ENCODE assay signal across 28 cellular contexts in the genomic region with DNA sequence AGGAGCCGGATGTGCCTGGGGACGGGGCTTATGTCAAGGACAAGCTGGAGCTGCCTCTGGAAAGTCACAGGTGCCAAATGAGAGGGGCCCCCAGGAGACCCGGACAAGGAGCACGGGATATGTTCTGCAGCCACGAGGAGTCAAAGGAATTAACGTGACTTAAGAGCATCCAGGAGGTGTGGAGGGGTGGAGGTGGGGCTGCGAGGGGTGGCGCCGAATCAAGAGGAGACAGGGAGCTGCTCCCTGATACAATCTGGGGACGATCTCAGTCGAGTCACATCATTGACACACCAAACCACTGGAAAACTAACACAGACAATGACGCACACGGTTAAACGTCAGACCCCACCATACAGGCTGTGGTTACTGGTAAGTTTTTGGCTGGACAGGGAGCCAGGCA. TPM values are rescaled to one million over a fixed set of nuclear protein-coding genes. Genes with fewer than 3 reads are reported as not detected.
DNase-seq lines count a peak whose midpoint lies in the region; ATAC-seq, FAIRE-seq and TF ChIP-seq lines count a peak whose summit lies in the region.
"Had no signal": no experiment of that assay in that cellular context is flagged by ENCODE, and none has a peak within 500 bp of the region (broad histone marks: within the 10 kb centered on the region; RNA-seq: fewer than 3 reads in every experiment).

No MANE protein-coding gene starts in this region.

- H3K4me1 ChIP-seq in right cardiac atrium (ENCODE audit: control insufficient read depth, insufficient read depth, low read length) (peaks cover 9% of the 10 kb centered on the region), spleen (peaks cover 0 to 8% (median 0%) of the 10 kb centered on the region in 6 donors), suprapubic skin (no peaks in the 10 kb centered on the region)
- H3K4me1 ChIP-seq: Caco-2 had no signal

- peaks cover 0 to 61% (median 32%) of the 10 kb centered on the region in 6 donors for H3K36me3 ChIP-seq in spleen
- peaks cover 27% of the 10 kb centered on the region for H3K36me3 ChIP-seq in suprapubic skin

- peaks cover 53% of the 10 kb centered on the region for H3K36me3 Mint-ChIP-seq in activated T-helper 17 cell treated with anti-CD3 and anti-CD28 coated beads, Interleukin-2, amount 50 U/mL, for 72 hours (ENCODE audit: low read depth)
- peaks cover 27% of the 10 kb centered on the region for H3K36me3 Mint-ChIP-seq in activated CD4-positive, alpha-beta T cell treated with anti-CD3 and anti-CD28 coated beads, Interleukin-2, amount 10 ng/mL, durations not matched to agents 24 days and 14 days (ENCODE audit: low read depth)

- H3K9me3 ChIP-seq in right cardiac atrium (ENCODE audit: control insufficient read depth, low read length), result no peaks in the 10 kb centered on the region
- H3K9me3 ChIP-seq in spleen, result no peaks in the 10 kb centered on the region
- no peaks in the 10 kb centered on the region for H3K9me3 ChIP-seq in suprapubic skin
- H3K9me3 ChIP-seq: Caco-2, MG63, stomach, transverse colon had no signal

- ATAC-seq in activated T-helper 17 cell treated with anti-CD3 and anti-CD28 coated beads, Interleukin-2, amount 50 U/mL, for 72 hours (replicated peaks), result no peak
- ATAC-seq in right cardiac atrium, result peak in 1 of 2 donors; percentile 42

- H3K4me3 Mint-ChIP-seq in activated T-helper 17 cell treated with anti-CD3 and anti-CD28 coated beads, Interleukin-2, amount 50 U/mL, for 72 hours, result no peak overlapping the region
- no peak overlapping the region for H3K4me3 Mint-ChIP-seq in activated CD4-positive, alpha-beta T cell treated with anti-CD3 and anti-CD28 coated beads, Interleukin-2, amount 10 ng/mL, durations not matched to agents 24 days and 14 days
- H3K4me3 Mint-ChIP-seq: activated CD4-positive, alpha-beta memory T cell treated with anti-CD3 and anti-CD28 coated beads for 36 hours; naive B cell; T-helper 1 cell treated with Interleukin-12 subunit alpha and Interleukin-12 subunit beta and Interleukin-4 antibody, amounts not matched to agents 30 μg/mL and 1 μg/mL, for 36 hours had no signal

- DNase-seq in activated effector memory CD4-positive, alpha-beta T cell treated with anti-CD3 and anti-CD28 coated beads, Interleukin-2, amount 50 U/mL, for 16 hours, result peak; percentile 39
- DNase-seq in activated effector memory CD4-positive, alpha-beta T cell treated with Interleukin-2 at 50 U/mL for 16 hours, result no peak
- DNase-seq in right cardiac atrium (peak in 1 of 3 donors; percentile 38), spleen (peak; percentile 37), suprapubic skin (ENCODE audit: low spot score in 2 of 2) (no peak), HTR-8/SVneo (ENCODE audit: insufficient read length, low spot score) (no peak)
- no peak for DNase-seq in activated CD4-positive, alpha-beta T cell treated with anti-CD3 and anti-CD28 coated beads, Interleukin-2, amount 10 ng/mL, durations not matched to agents 24 days and 14 days
- DNase-seq: activated CD4-positive, alpha-beta memory T cell treated with anti-CD3 and anti-CD28 coated beads for 36 hours; activated naive CD4-positive, alpha-beta T cell; AML-193; amygdala; Caco-2; MG63; naive B cell; NCI-H1417; NCI-H2107; occipital lobe; retina; stomach; transverse colon had no signal

- no peaks in the 10 kb centered on the region for H3K27me3 Mint-ChIP-seq in activated T-helper 17 cell treated with anti-CD3 and anti-CD28 coated beads, Interleukin-2, amount 50 U/mL, for 72 hours
- no peaks in the 10 kb centered on the region for H3K27me3 Mint-ChIP-seq in activated CD4-positive, alpha-beta T cell treated with anti-CD3 and anti-CD28 coated beads, Interleukin-2, amount 10 ng/mL, durations not matched to agents 24 days and 14 days
- H3K27me3 Mint-ChIP-seq: activated CD4-positive, alpha-beta memory T cell treated with anti-CD3 and anti-CD28 coated beads for 36 hours; naive B cell had no signal

- no peak for TF ChIP-seq POLR2A in spleen (IDR thresholded peaks at IDR 0.05)
- no peak for TF ChIP-seq POLR2A in suprapubic skin (IDR thresholded peaks at IDR 0.05)

- peaks cover 17% of the 10 kb centered on the region for H3K4me1 Mint-ChIP-seq in activated T-helper 17 cell treated with anti-CD3 and anti-CD28 coated beads, Interleukin-2, amount 50 U/mL, for 72 hours
- H3K4me1 Mint-ChIP-seq in activated CD4-positive, alpha-beta T cell treated with anti-CD3 and anti-CD28 coated beads, Interleukin-2, amount 10 ng/mL, durations not matched to agents 24 days and 14 days, result peaks cover 6% of the 10 kb centered on the region

- H3K27ac ChIP-seq in right cardiac atrium (ENCODE audit: low read length) (peak overlapping the region; percentile 93), spleen (no peak overlapping the region), suprapubic skin (no peak overlapping the region)
- H3K27ac ChIP-seq: stomach, transverse colon, VCaP had no signal

- H3K4me3 ChIP-seq in right cardiac atrium (ENCODE audit: low read length) (no peak overlapping the region), spleen (no peak overlapping the region), suprapubic skin (no peak overlapping the region)
- H3K4me3 ChIP-seq: MG63, stomach, transverse colon had no signal

- H3K27me3 ChIP-seq in right cardiac atrium (ENCODE audit: control insufficient read depth, insufficient read depth) (no peaks in the 10 kb centered on the region), spleen (replicated peaks in 1 of 7) (no peaks in the 10 kb centered on the region), suprapubic skin (no peaks in the 10 kb centered on the region)
- H3K27me3 ChIP-seq: MG63, stomach, transverse colon had no signal

- H3K27ac Mint-ChIP-seq in activated T-helper 17 cell treated with anti-CD3 and anti-CD28 coated beads, Interleukin-2, amount 50 U/mL, for 72 hours, result peak overlapping the region; percentile 31
- H3K27ac Mint-ChIP-seq in activated CD4-positive, alpha-beta T cell treated with anti-CD3 and anti-CD28 coated beads, Interleukin-2, amount 10 ng/mL, durations not matched to agents 24 days and 14 days, result no peak overlapping the region
- H3K27ac Mint-ChIP-seq: activated CD4-positive, alpha-beta memory T cell treated with anti-CD3 and anti-CD28 coated beads for 36 hours; T-helper 1 cell treated with Interleukin-12 subunit alpha and Interleukin-12 subunit beta and Interleukin-4 antibody, amounts not matched to agents 30 μg/mL and 1 μg/mL, for 36 hours had no signal

- 65% methylated on average over 14 of the region's 14 CpGs for WGBS in right cardiac atrium
- 78 to 90% (median 86%) methylated on average over 14 of the region's 14 CpGs for WGBS in spleen, 5 donors
- WGBS in suprapubic skin, result 76% methylated on average over 11 of the region's 14 CpGs

- no peaks in the 10 kb centered on the region for H3K9me3 Mint-ChIP-seq in activated T-helper 17 cell treated with anti-CD3 and anti-CD28 coated beads, Interleukin-2, amount 50 U/mL, for 72 hours
- no peaks in the 10 kb centered on the region for H3K9me3 Mint-ChIP-seq in activated CD4-positive, alpha-beta T cell treated with anti-CD3 and anti-CD28 coated beads, Interleukin-2, amount 10 ng/mL, durations not matched to agents 24 days and 14 days
- H3K9me3 Mint-ChIP-seq: activated CD4-positive, alpha-beta memory T cell treated with anti-CD3 and anti-CD28 coated beads for 36 hours; naive B cell; T-helper 1 cell treated with Interleukin-12 subunit alpha and Interleukin-12 subunit beta and Interleukin-4 antibody, amounts not matched to agents 30 μg/mL and 1 μg/mL, for 36 hours had no signal

- no peak for TF ChIP-seq EP300 in suprapubic skin (IDR thresholded peaks at IDR 0.05)

- TF ChIP-seq CTCF in spleen (IDR thresholded peaks at IDR 0.05 in 8 of 11, conservative IDR thresholded peaks at IDR 0.05 in 3 of 11) (no peak), suprapubic skin (IDR thresholded peaks at IDR 0.05) (no peak)

- intact Hi-C loops in right cardiac atrium (cut with DNase I), result no loop called here
- intact Hi-C loops in spleen (cut with DNase I; ENCODE audit: low total_unique reads), result no loop called here
- intact Hi-C loops in activated CD4-positive, alpha-beta T cell treated with anti-CD3 and anti-CD28 coated beads, Interleukin-2, amount 10 ng/mL, durations not matched to agents 24 days and 14 days (cut with micrococcal nuclease), result no loop called here

- no peak for FAIRE-seq in HTR-8/SVneo (lab: Jason Lieb, UNC)
- FAIRE-seq: H1, keratinocyte had no signal

RNA-seq across cellular contexts. Expression of gene CCDC127, which starts 10.4 kb away (rescaled TPM):
- total RNA-seq in activated T-helper 17 cell treated with anti-CD3 and anti-CD28 coated beads, Interleukin-2, amount 50 U/mL, for 72 hours, result 10 to 100 TPM in 1 of 2 donors, 1 to 10 TPM in 1; 6.4 to 10.5 TPM
- total RNA-seq in right cardiac atrium (1 to 10 TPM; 8.1 to 9.8 (median 8.6) TPM), spleen (1 to 10 TPM; 2.8 to 8.9 (median 5.7) TPM), suprapubic skin (10 to 100 TPM in 1 of 4 donors, 1 to 10 TPM in 3; 3.1 to 11.7 (median 5.1) TPM)
- polyA plus RNA-seq in right cardiac atrium (6.1 TPM), spleen (1 to 10 TPM; 1.2 to 2.6 (median 1.8) TPM)
- 7.1 and 7.7 TPM in 2 replicates for total RNA-seq in activated CD4-positive, alpha-beta T cell treated with anti-CD3 and anti-CD28 coated beads, Interleukin-2, amount 10 ng/mL, durations not matched to agents 24 days and 14 days

RNA-seq across cellular contexts. Expression of gene SDHA, which starts 10.5 kb away (rescaled TPM):
- 100 to 1,000 TPM; 132 to 177 TPM for total RNA-seq in activated T-helper 17 cell treated with anti-CD3 and anti-CD28 coated beads, Interleukin-2, amount 50 U/mL, for 72 hours
- total RNA-seq in right cardiac atrium (100 to 1,000 TPM; 370 to 452 (median 422) TPM), spleen (100 to 1,000 TPM in 6 of 7 donors, 10 to 100 TPM in 1; 91.9 to 135 (median 122) TPM), suprapubic skin (10 to 100 TPM; 51.5 to 80.2 (median 68.7) TPM)
- polyA plus RNA-seq in right cardiac atrium (605 TPM), spleen (10 to 100 TPM; 58.6 to 86.0 (median 62.3) TPM)
- total RNA-seq in activated CD4-positive, alpha-beta T cell treated with anti-CD3 and anti-CD28 coated beads, Interleukin-2, amount 10 ng/mL, durations not matched to agents 24 days and 14 days, result 147 and 150 TPM in 2 replicates

RNA-seq across cellular contexts. Expression of gene LRRC14B, which starts 16.3 kb away (rescaled TPM):
- not detected for total RNA-seq in activated T-helper 17 cell treated with anti-CD3 and anti-CD28 coated beads, Interleukin-2, amount 50 U/mL, for 72 hours
- total RNA-seq in right cardiac atrium (10 to 100 TPM in 3 of 4 donors, 1 to 10 TPM in 1; 6.3 to 51.1 (median 30.8) TPM), spleen (not detected), suprapubic skin (not detected)
- polyA plus RNA-seq in right cardiac atrium (47.6 TPM), spleen (under 1 TPM in 1 of 3 donors, not detected in 2; 0.10 TPM)
- not detected in 2 replicates for total RNA-seq in activated CD4-positive, alpha-beta T cell treated with anti-CD3 and anti-CD28 coated beads, Interleukin-2, amount 10 ng/mL, durations not matched to agents 24 days and 14 days
- total RNA-seq: A172; activated CD4-positive, alpha-beta memory T cell treated with anti-CD3 and anti-CD28 coated beads for 36 hours; Caco-2; H1; NCI-H460; occipital lobe; SK-MEL-5; transverse colon had no signal
- polyA plus RNA-seq: H1, keratinocyte had no signal

Comparison
In these comparisons a context has a peak if more than half of its experiments do, and no peak if none do; other contexts are left out.
1. DNase-seq: peak in activated effector memory CD4-positive, alpha-beta T cell treated with anti-CD3 and anti-CD28 coated beads, Interleukin-2, amount 50 U/mL, for 16 hours (single experiment) and spleen (single experiment); none in activated effector memory CD4-positive, alpha-beta T cell treated with Interleukin-2 at 50 U/mL for 16 hours (single experiment), suprapubic skin (0 of 2), HTR-8/SVneo (single experiment) and activated CD4-positive, alpha-beta T cell treated with anti-CD3 and anti-CD28 coated beads, Interleukin-2, amount 10 ng/mL, durations not matched to agents 24 days and 14 days (single experiment).